ENCODE assay signal across 1 cellular context in genomic region chr17:82356845-82357355, GRCh38.
A peak's percentile ranks its signal among the peaks of the same experiment; 100 is the strongest.
TF ChIP-seq lines count a peak whose summit lies in the region.

No MANE protein-coding gene starts in this region.

TF ChIP-seq in HepG2, 621 proteins besides CTCF, POLR2A, EP300 and RAD21 (continued from another document):
- TF ChIP-seq TFDP2 (CRISPR knock-in tag; IDR thresholded peaks at IDR 0.05) (no peak), MAZ (IDR thresholded peaks at IDR 0.05; ENCODE audit: borderline replicate concordance, low read depth, low read length) (no peak), MAZ (CRISPR knock-in tag; IDR thresholded peaks at IDR 0.05; ENCODE audit: low read depth) (peak; percentile 5; the same call in 1 of the 2 replicates), ZNF362 (CRISPR knock-in tag; IDR thresholded peaks at IDR 0.05; ENCODE audit: borderline replicate concordance) (no peak), ZNF34 (CRISPR knock-in tag; IDR thresholded peaks at IDR 0.05; ENCODE audit: borderline replicate concordance) (0 out of 2 replicates have a peak, but pooled peaks have one; percentile 23), ZNF256 (CRISPR knock-in tag; conservative IDR thresholded peaks at IDR 0.05) (no peak), ZNF687 (CRISPR knock-in tag; IDR thresholded peaks at IDR 0.05) (peak; percentile 49), ZBTB33 (CRISPR knock-in tag; IDR thresholded peaks at IDR 0.05) (peak; percentile 59; the same call in 1 of the 2 replicates), ZNF710 (CRISPR knock-in tag; IDR thresholded peaks at IDR 0.05; ENCODE audit: borderline replicate concordance) (peak; percentile 50; the same call in 1 of the 2 replicates), SP5 (CRISPR knock-in tag; IDR thresholded peaks at IDR 0.05; ENCODE audit: borderline replicate concordance, low read depth) (0 out of 2 replicates have a peak, but pooled peaks have one; percentile 24), ZNF296 (CRISPR knock-in tag; conservative IDR thresholded peaks at IDR 0.05) (0 out of 2 replicates have a peak, but pooled peaks have one; percentile 60), BHLHE40 (IDR thresholded peaks at IDR 0.05; ENCODE audit: low read length) (no peak), CBFB (CRISPR knock-in tag; IDR thresholded peaks at IDR 0.05) (0 out of 2 replicates have a peak, but pooled peaks have one; percentile 15), ZNF564 (CRISPR knock-in tag; IDR thresholded peaks at IDR 0.05) (no peak), KDM4B (CRISPR knock-in tag; IDR thresholded peaks at IDR 0.05) (no peak), ZNF639 (CRISPR knock-in tag; conservative IDR thresholded peaks at IDR 0.05) (0 out of 2 replicates have a peak, but pooled peaks have one; percentile 27), HOXA9 (CRISPR knock-in tag; IDR thresholded peaks at IDR 0.05; ENCODE audit: borderline replicate concordance) (no peak), PITX1 (CRISPR knock-in tag; IDR thresholded peaks at IDR 0.05) (0 out of 2 replicates have a peak, but pooled peaks have one; percentile 33)
